In the genomic region with DNA sequence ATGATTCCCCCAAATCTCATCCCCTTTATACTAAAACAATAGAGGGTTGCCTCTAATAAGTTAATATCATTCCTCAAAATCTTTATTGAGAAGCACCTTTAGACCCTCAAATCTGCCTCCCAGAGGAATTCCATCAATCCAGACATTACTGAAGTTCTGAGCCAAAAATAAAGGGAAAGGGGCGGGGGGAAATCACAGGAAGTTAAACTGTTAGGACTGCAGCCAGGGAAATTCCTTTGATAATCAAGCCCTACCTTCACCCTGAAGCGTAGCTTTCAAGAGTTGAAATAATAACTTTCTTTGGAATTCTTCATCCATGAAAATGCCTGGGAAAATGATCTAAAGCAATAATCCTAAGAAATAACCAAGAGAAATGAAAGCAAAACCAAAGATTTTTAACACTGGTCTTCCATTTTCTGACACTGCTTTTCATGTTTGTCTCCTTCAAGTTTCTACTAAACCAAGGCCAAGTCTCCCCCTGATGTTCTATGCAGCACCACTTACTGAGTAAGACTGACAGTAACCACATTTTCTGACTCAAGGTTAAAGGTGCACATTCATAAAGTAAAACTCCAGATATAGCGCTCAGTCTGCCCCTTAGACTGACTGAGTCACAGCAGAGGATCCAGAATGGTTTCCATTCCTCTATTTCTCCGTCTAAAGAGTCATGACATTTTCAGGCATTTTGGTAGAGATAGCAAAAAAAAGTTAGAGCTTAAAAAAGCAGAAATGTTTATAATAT, we compare ENCODE assay signal across 1 cellular context.
TF ChIP-seq lines count a peak whose summit lies in the region.

No MANE protein-coding gene starts in this region.

TF ChIP-seq in HepG2, 621 proteins besides CTCF, POLR2A, EP300 and RAD21 (continued from another document):
- TF ChIP-seq, protein P1, sequence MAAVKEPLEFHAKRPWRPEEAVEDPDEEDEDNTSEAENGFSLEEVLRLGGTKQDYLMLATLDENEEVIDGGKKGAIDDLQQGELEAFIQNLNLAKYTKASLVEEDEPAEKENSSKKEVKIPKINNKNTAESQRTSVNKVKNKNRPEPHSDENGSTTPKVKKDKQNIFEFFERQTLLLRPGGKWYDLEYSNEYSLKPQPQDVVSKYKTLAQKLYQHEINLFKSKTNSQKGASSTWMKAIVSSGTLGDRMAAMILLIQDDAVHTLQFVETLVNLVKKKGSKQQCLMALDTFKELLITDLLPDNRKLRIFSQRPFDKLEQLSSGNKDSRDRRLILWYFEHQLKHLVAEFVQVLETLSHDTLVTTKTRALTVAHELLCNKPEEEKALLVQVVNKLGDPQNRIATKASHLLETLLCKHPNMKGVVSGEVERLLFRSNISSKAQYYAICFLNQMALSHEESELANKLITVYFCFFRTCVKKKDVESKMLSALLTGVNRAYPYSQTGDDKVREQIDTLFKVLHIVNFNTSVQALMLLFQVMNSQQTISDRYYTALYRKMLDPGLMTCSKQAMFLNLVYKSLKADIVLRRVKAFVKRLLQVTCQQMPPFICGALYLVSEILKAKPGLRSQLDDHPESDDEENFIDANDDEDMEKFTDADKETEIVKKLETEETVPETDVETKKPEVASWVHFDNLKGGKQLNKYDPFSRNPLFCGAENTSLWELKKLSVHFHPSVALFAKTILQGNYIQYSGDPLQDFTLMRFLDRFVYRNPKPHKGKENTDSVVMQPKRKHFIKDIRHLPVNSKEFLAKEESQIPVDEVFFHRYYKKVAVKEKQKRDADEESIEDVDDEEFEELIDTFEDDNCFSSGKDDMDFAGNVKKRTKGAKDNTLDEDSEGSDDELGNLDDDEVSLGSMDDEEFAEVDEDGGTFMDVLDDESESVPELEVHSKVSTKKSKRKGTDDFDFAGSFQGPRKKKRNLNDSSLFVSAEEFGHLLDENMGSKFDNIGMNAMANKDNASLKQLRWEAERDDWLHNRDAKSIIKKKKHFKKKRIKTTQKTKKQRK (IDR thresholded peaks at IDR 0.05; ENCODE audit: low read length): no peak
- TF ChIP-seq ZNF790 (CRISPR knock-in tag; IDR thresholded peaks at IDR 0.05; ENCODE audit: borderline replicate concordance) (no peak), NONO (IDR thresholded peaks at IDR 0.05) (no peak), NONO (CRISPR knock-in tag; conservative IDR thresholded peaks at IDR 0.05) (no peak), ZFYVE20 (CRISPR knock-in tag; IDR thresholded peaks at IDR 0.05; ENCODE audit: borderline replicate concordance, low read depth) (no peak)
- TF ChIP-seq, protein P2, sequence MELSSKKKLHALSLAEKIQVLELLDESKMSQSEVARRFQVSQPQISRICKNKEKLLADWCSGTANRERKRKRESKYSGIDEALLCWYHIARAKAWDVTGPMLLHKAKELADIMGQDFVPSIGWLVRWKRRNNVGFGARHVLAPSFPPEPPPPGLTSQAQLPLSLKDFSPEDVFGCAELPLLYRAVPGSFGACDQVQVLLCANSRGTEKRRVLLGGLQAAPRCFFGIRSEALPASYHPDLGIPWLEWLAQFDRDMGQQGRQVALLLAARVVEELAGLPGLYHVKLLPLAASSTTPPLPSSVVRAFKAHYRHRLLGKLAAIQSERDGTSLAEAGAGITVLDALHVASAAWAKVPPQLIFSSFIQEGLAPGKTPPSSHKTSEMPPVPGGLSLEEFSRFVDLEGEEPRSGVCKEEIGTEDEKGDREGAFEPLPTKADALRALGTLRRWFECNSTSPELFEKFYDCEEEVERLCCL (CRISPR knock-in tag; IDR thresholded peaks at IDR 0.05; ENCODE audit: borderline replicate concordance): no peak
- TF ChIP-seq, protein P3, sequence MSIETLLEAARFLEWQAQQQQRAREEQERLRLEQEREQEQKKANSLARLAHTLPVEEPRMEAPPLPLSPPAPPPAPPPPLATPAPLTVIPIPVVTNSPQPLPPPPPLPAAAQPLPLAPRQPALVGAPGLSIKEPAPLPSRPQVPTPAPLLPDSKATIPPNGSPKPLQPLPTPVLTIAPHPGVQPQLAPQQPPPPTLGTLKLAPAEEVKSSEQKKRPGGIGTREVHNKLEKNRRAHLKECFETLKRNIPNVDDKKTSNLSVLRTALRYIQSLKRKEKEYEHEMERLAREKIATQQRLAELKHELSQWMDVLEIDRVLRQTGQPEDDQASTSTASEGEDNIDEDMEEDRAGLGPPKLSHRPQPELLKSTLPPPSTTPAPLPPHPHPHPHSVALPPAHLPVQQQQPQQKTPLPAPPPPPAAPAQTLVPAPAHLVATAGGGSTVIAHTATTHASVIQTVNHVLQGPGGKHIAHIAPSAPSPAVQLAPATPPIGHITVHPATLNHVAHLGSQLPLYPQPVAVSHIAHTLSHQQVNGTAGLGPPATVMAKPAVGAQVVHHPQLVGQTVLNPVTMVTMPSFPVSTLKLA (IDR thresholded peaks at IDR 0.05): no peak
